In genomic region chr10:117375360-117376147, GRCh38 we compare ENCODE assay signal across 8 cellular contexts. TPM values are rescaled to one million over a fixed set of nuclear protein-coding genes. Genes with fewer than 3 reads are reported as not detected.
DNase-seq lines count a peak whose midpoint lies in the region; ATAC-seq lines count a peak whose summit lies in the region.

A gene with protein sequence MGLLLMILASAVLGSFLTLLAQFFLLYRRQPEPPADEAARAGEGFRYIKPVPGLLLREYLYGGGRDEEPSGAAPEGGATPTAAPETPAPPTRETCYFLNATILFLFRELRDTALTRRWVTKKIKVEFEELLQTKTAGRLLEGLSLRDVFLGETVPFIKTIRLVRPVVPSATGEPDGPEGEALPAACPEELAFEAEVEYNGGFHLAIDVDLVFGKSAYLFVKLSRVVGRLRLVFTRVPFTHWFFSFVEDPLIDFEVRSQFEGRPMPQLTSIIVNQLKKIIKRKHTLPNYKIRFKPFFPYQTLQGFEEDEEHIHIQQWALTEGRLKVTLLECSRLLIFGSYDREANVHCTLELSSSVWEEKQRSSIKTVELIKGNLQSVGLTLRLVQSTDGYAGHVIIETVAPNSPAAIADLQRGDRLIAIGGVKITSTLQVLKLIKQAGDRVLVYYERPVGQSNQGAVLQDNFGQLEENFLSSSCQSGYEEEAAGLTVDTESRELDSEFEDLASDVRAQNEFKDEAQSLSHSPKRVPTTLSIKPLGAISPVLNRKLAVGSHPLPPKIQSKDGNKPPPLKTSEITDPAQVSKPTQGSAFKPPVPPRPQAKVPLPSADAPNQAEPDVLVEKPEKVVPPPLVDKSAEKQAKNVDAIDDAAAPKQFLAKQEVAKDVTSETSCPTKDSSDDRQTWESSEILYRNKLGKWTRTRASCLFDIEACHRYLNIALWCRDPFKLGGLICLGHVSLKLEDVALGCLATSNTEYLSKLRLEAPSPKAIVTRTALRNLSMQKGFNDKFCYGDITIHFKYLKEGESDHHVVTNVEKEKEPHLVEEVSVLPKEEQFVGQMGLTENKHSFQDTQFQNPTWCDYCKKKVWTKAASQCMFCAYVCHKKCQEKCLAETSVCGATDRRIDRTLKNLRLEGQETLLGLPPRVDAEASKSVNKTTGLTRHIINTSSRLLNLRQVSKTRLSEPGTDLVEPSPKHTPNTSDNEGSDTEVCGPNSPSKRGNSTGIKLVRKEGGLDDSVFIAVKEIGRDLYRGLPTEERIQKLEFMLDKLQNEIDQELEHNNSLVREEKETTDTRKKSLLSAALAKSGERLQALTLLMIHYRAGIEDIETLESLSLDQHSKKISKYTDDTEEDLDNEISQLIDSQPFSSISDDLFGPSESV (minus strand): TSS chr10:117375440. CDS start chr10:117375227, 213 bp downstream.

- H3K27me3 Mint-ChIP-seq in CD8-positive, alpha-beta memory T cell: peaks cover 10 to 33% of the 10 kb centered on the region in 2 donors

- peak within 1 kb of the TSS; percentile 84 for H3K4me3 ChIP-seq in CD8-positive, alpha-beta memory T cell (ENCODE audit: low read length)
- peak within 1 kb of the TSS; percentile 91 for H3K4me3 ChIP-seq in effector memory CD4-positive, alpha-beta T cell (ENCODE audit: insufficient read depth, low read depth, low read length, poor library complexity, severe bottlenecking)

- peak within 1 kb of the TSS; percentile 95 to 100 (median 96) for H3K4me3 Mint-ChIP-seq in CD8-positive, alpha-beta memory T cell

- POLR2A ChIA-PET in CD8-positive, alpha-beta memory T cell (lab: Charles Lee): no interaction called here

- peaks cover 0 to 12% (median 6%) of the 10 kb centered on the region in 3 donors for H3K36me3 Mint-ChIP-seq in CD8-positive, alpha-beta memory T cell

- ATAC-seq in GM19467 (IDR thresholded peaks at IDR 0.05; ENCODE audit: unreplicated experiment): peak; percentile 82

- peak within 1 kb of the TSS; percentile 76 for H3K27ac ChIP-seq in CD8-positive, alpha-beta memory T cell (ENCODE audit: low read depth, low read length)
- peak within 1 kb of the TSS; percentile 75 for H3K27ac ChIP-seq in effector memory CD4-positive, alpha-beta T cell (ENCODE audit: insufficient read depth, low read length, poor library complexity, severe bottlenecking)

- no peaks in the 10 kb centered on the region for H3K9me3 Mint-ChIP-seq in CD8-positive, alpha-beta memory T cell

- H3K36me3 ChIP-seq in CD8-positive, alpha-beta memory T cell (ENCODE audit: insufficient read depth, low read length): no peaks in the 10 kb centered on the region
- H3K36me3 ChIP-seq in effector memory CD4-positive, alpha-beta T cell (ENCODE audit: control insufficient read depth, insufficient read depth, low read length): no peaks in the 10 kb centered on the region

- no peaks in the 10 kb centered on the region for H3K9me3 ChIP-seq in CD8-positive, alpha-beta memory T cell (ENCODE audit: low read length)
- H3K9me3 ChIP-seq in effector memory CD4-positive, alpha-beta T cell (ENCODE audit: control insufficient read depth, low read length): no peaks in the 10 kb centered on the region

- peak; percentile 83 to 92 (median 86) for DNase-seq in CD8-positive, alpha-beta memory T cell
- DNase-seq in HS-27A (ENCODE audit: low read depth) (peak; percentile 51), NOMO-1 treated with DMSO at 0.1 percent for 48 hours (lab: John Stamatoyannopoulos, UW; ENCODE audit: unreplicated experiment) (peak; percentile 79), medulla oblongata (ENCODE audit: extremely low spot score) (peak; percentile 95)
- peak; percentile 79 to 83 for DNase-seq in activated CD8-positive, alpha-beta memory T cell treated with anti-CD3 and anti-CD28 coated beads for 4 hours (ENCODE audit: low read depth in 2 of 2)
- peak; percentile 77 to 84 (median 79) for DNase-seq in effector memory CD4-positive, alpha-beta T cell
- peak; percentile 87 for DNase-seq in stimulated activated CD8-positive, alpha-beta memory T cell treated with anti-CD3 and anti-CD28 coated beads, Interleukin-12 subunit alpha, Interleukin-12 subunit beta, amount 100 ng/mL, for 1 hour (ENCODE audit: low read depth)

- peak within 1 kb of the TSS; percentile 93 to 98 (median 96) for H3K27ac Mint-ChIP-seq in CD8-positive, alpha-beta memory T cell

- H3K27me3 ChIP-seq in CD8-positive, alpha-beta memory T cell (ENCODE audit: insufficient read depth, low read length, poor library complexity, severe bottlenecking): no peaks in the 10 kb centered on the region
- H3K27me3 ChIP-seq in effector memory CD4-positive, alpha-beta T cell (replicated peaks; ENCODE audit: control insufficient read depth, insufficient read depth, low read length, poor library complexity, severe bottlenecking): no peaks in the 10 kb centered on the region

- peaks cover 28% of the 10 kb centered on the region for H3K4me1 ChIP-seq in CD8-positive, alpha-beta memory T cell (ENCODE audit: insufficient read depth, low read length)
- peaks cover 11% of the 10 kb centered on the region for H3K4me1 ChIP-seq in effector memory CD4-positive, alpha-beta T cell (ENCODE audit: control insufficient read depth, insufficient read depth, low read length, poor library complexity, severe bottlenecking)

- CTCF ChIA-PET in CD8-positive, alpha-beta memory T cell (lab: Charles Lee): no interaction called here

- peaks cover 30 to 38% (median 34%) of the 10 kb centered on the region in 3 donors for H3K4me1 Mint-ChIP-seq in CD8-positive, alpha-beta memory T cell

RNA-seq across cellular contexts. Expression of the gene that starts here (rescaled TPM):
- total RNA-seq in CD8-positive, alpha-beta memory T cell: 10 to 100 TPM; 29.8 to 31.1 TPM
- polyA plus RNA-seq in CD8-positive, alpha-beta memory T cell: 15.8 TPM

Comparison
In these comparisons a context has a peak if more than half of its experiments do, and no peak if none do; other contexts are left out.
1. Peak in every context shown above with its lines: DNase-seq, ATAC-seq, H3K4me3 ChIP-seq and H3K27ac ChIP-seq.